ENCODE assay signal across 10 cellular contexts in genomic region chr5:59769041-59769360, GRCh38.
A peak's percentile ranks its signal among the peaks of the same experiment; 100 is the strongest.
DNase-seq lines count a peak whose midpoint lies in the region; ATAC-seq, FAIRE-seq and TF ChIP-seq lines count a peak whose summit lies in the region.
"Had no signal": no experiment of that assay in that cellular context is flagged by ENCODE, and none has a peak within 500 bp of the region (broad histone marks: within the 10 kb centered on the region; RNA-seq: fewer than 3 reads in every experiment).

No MANE protein-coding gene starts in this region.

- H3K23ac ChIP-seq in H1 (ENCODE audit: insufficient read length), result no peak overlapping the region

- peaks cover 22% of the 10 kb centered on the region for H3K4me1 ChIP-seq in ACC112 (ENCODE audit: control insufficient read depth, insufficient read depth, low read length, unreplicated experiment)
- H3K4me1 ChIP-seq in HUES48 (ENCODE audit: control insufficient read depth, insufficient read depth, low read length), result peaks cover 23% of the 10 kb centered on the region
- H3K4me1 ChIP-seq in H1 (replicated peaks in 1 of 4; ENCODE audit: control insufficient read depth in 3 of 4, insufficient read depth in 4 of 4, low read length in 3 of 4), result peaks cover 0 to 4% (median 0%) of the 10 kb centered on the region in 4 experiments; a peak in 2 of 7 replicates

- H3K9me3 Mint-ChIP-seq in nephron, result no peaks in the 10 kb centered on the region

- H3K9me3 ChIP-seq in HUES48 (ENCODE audit: control insufficient read depth, insufficient read depth, low read length), result no peaks in the 10 kb centered on the region
- H3K9me3 ChIP-seq in H1 (ENCODE audit: insufficient read depth in 2 of 2, low read depth in 1 of 2, low read length in 1 of 2), result no peaks in the 10 kb centered on the region

- no peak overlapping the region for H3K4ac ChIP-seq in H1 (replicated peaks; ENCODE audit: insufficient read length, low read depth, low read length)

- CTCF ChIA-PET in H1 (lab: Charles Lee; ENCODE audit: partially characterized antibody), result interaction anchor here (0.9 to 1.6 kb wide), 3 partner anchors 19 to 263 kb away, joined by 3 read pairs; no protein-coding TSS in a partner anchor

- H2AFZ ChIP-seq in ACC112 (ENCODE audit: low read length, unreplicated experiment), result peak overlapping the region; percentile 7
- peak overlapping the region; percentile 100; the same call in 1 of the 2 replicates for H2AFZ ChIP-seq in H1 (ENCODE audit: low read length)

- no peak overlapping the region for H3K14ac ChIP-seq in H1 (ENCODE audit: insufficient read length)

- TF ChIP-seq EP300 in H1 (IDR thresholded peaks at IDR 0.05; ENCODE audit: borderline replicate concordance in 1 of 2, low read depth in 2 of 2, low read length in 2 of 2), result no peak

- H3K9ac ChIP-seq in HUES48 (ENCODE audit: low read depth, low read length) (no peak overlapping the region), H1 (replicated peaks in 1 of 4; ENCODE audit: extremely low read depth in 1 of 4, low read depth in 3 of 4, low read length in 3 of 4) (no peak overlapping the region)

- no peaks in the 10 kb centered on the region for H3K36me3 ChIP-seq in ACC112 (ENCODE audit: insufficient read depth, low read length)
- H3K36me3 ChIP-seq in HUES48 (ENCODE audit: control insufficient read depth, insufficient read depth, low read length), result no peaks in the 10 kb centered on the region
- no peaks in the 10 kb centered on the region for H3K36me3 ChIP-seq in H1 (ENCODE audit: control insufficient read depth in 2 of 4, insufficient read depth in 4 of 4, low read length in 3 of 4)

- H2BK20ac ChIP-seq in H1 (ENCODE audit: low read length), result no peak overlapping the region

- no peak for ATAC-seq in GM18517 (IDR thresholded peaks at IDR 0.05; ENCODE audit: unreplicated experiment)
- no peak for ATAC-seq in HG03469 (IDR thresholded peaks at IDR 0.05; ENCODE audit: unreplicated experiment)

- DNase-seq in H1 (ENCODE audit: low read depth in 1 of 2, low spot score in 2 of 2), result no peak
- DNase-seq in GM13977 (ENCODE audit: low spot score), result no peak
- DNase-seq in A172 (ENCODE audit: low spot score), result no peak
- DNase-seq: GF-D8, NCI-H1048 had no signal

- peaks cover 8% of the 10 kb centered on the region for H3K23me2 ChIP-seq in H1 (ENCODE audit: low read depth, low read length)

- H3K27ac ChIP-seq in ACC112 (ENCODE audit: low read depth, low read length), result peak overlapping the region; percentile 48; the same call in 1 of the 2 replicates
- H3K27ac ChIP-seq in HUES48 (ENCODE audit: low read depth, low read length), result no peak overlapping the region
- no peak overlapping the region for H3K27ac ChIP-seq in H1 (ENCODE audit: low read depth, low read length)

- H4K20me1 ChIP-seq in H1 (replicated peaks in 1 of 2; ENCODE audit: control insufficient read depth in 1 of 2, insufficient read depth in 2 of 2, low read length in 2 of 2), result no peaks in the 10 kb centered on the region

- peak overlapping the region; percentile 92 to 96 (median 94) for H3K4me3 Mint-ChIP-seq in nephron

- WGBS in H1 (ENCODE audit: extremely low coverage in 1 of 2, insufficient coverage in 1 of 2, insufficient read length in 1 of 2, insufficient replicate concordance in 2 of 2, low coverage in 1 of 2, low lambda C conversion rate in 2 of 2, missing lambda C conversion rate in 1 of 2), 2 experiments, result 37% methylated on average over 1 of the region's 1 CpG; no CpG with 5 or more reads in 1 of the 2 experiments

- H3K4me1 Mint-ChIP-seq in nephron, result peaks cover 35% of the 10 kb centered on the region

- TF ChIP-seq CTCF in H1 (IDR thresholded peaks at IDR 0.05; ENCODE audit: control extremely low read depth in 1 of 3, insufficient read depth in 1 of 3, low read depth in 1 of 3, low read length in 3 of 3) (no peak), nephron (IDR thresholded peaks at IDR 0.05; ENCODE audit: unreplicated experiment in 3 of 3) (no peak), GM13977 (IDR thresholded peaks at IDR 0.05; ENCODE audit: extremely low read depth, insufficient read depth, missing control alignments) (no peak)

- peak overlapping the region; percentile 91 to 99; a peak in 3 of 4 replicates for H3K4me2 ChIP-seq in H1 (ENCODE audit: insufficient read depth in 1 of 2, low read depth in 2 of 2, low read length in 2 of 2)

- H2BK15ac ChIP-seq in H1 (ENCODE audit: low read length), result no peak overlapping the region

- no peaks in the 10 kb centered on the region for H3K79me1 ChIP-seq in H1 (ENCODE audit: low read depth, low read length)

- H2BK12ac ChIP-seq in H1 (ENCODE audit: low read depth, low read length), result no peak overlapping the region

- no peak overlapping the region for H2AK5ac ChIP-seq in H1 (ENCODE audit: low read depth, low read length)

- H3K27me3 ChIP-seq in ACC112 (ENCODE audit: insufficient read depth, low read length), result peaks cover 22% of the 10 kb centered on the region
- peaks cover 32% of the 10 kb centered on the region for H3K27me3 ChIP-seq in HUES48 (ENCODE audit: control insufficient read depth, insufficient read depth, low read length)
- H3K27me3 ChIP-seq in H1 (replicated peaks in 1 of 4; ENCODE audit: control insufficient read depth in 3 of 4, extremely low read depth in 1 of 4, insufficient read depth in 3 of 4, low read length in 3 of 4), result peaks cover 4 to 16% (median 13%) of the 10 kb centered on the region in 4 experiments; a peak in 6 of 7 replicates

- TF ChIP-seq POLR2A in H1 (IDR thresholded peaks at IDR 0.05; ENCODE audit: control extremely low read depth in 1 of 2, low read depth in 2 of 2, low read length in 2 of 2), result no peak

- H3K18ac ChIP-seq in H1 (ENCODE audit: extremely low read depth, low read length), result no peak overlapping the region

- no peaks in the 10 kb centered on the region for H3K36me3 Mint-ChIP-seq in nephron (ENCODE audit: low read depth)

- no peak for TF ChIP-seq RAD21 in H1 (IDR thresholded peaks at IDR 0.05 in 1 of 2, conservative IDR thresholded peaks at IDR 0.05 in 1 of 2; ENCODE audit: low read depth in 2 of 2, low read length in 2 of 2)

- POLR2A ChIA-PET in H1 (lab: Charles Lee; ENCODE audit: partially characterized antibody), result no interaction called here

- no peak overlapping the region for H2BK5ac ChIP-seq in H1 (ENCODE audit: low read depth, low read length)

- in situ Hi-C loops in GM13977 (cut with MboI; ENCODE audit: low pct_unique_long_range_greater_than_20kb, low sequenced_read_pairs, unreplicated experiment), result no loop called here

- H3K27ac Mint-ChIP-seq in nephron, result peak overlapping the region; percentile 91 to 96 (median 95)

- no peaks in the 10 kb centered on the region for H3K79me2 ChIP-seq in ACC112 (ENCODE audit: control insufficient read depth, insufficient read depth, low read length, unreplicated experiment)
- no peaks in the 10 kb centered on the region for H3K79me2 ChIP-seq in H1 (ENCODE audit: control insufficient read depth in 1 of 2, insufficient read depth in 2 of 2, low read length in 2 of 2)

- no peak overlapping the region for H4K8ac ChIP-seq in H1 (ENCODE audit: extremely low read depth, insufficient read depth, low read length)

- H3K27me3 Mint-ChIP-seq in nephron (ENCODE audit: low read depth), result no peaks in the 10 kb centered on the region

- no peak overlapping the region for H2BK120ac ChIP-seq in H1 (replicated peaks; ENCODE audit: low read depth, low read length)

- FAIRE-seq in H1 (lab: Jason Lieb, UNC), result no peak

- no peak overlapping the region for H4K5ac ChIP-seq in H1 (ENCODE audit: insufficient read length, low read depth, low read length)

- H3K56ac ChIP-seq in H1 (replicated peaks; ENCODE audit: insufficient read length, low read depth, low read length), result no peak overlapping the region

- H4K91ac ChIP-seq in H1 (replicated peaks; ENCODE audit: insufficient read length, low read length), result no peak overlapping the region

- H3K4me3 ChIP-seq in ACC112 (ENCODE audit: low read depth, low read length) (peak overlapping the region; percentile 72), HUES48 (ENCODE audit: low read depth, low read length) (peak overlapping the region; percentile 75), H1 (ENCODE audit: extremely low read depth in 1 of 4, insufficient read depth in 2 of 4, low read depth in 3 of 4, low read length in 4 of 4) (peak overlapping the region; percentile 30 to 62 (median 50); a peak in 5 of 8 replicates)

TF ChIP-seq in H1, 55 proteins besides CTCF, POLR2A, EP300 and RAD21:
- TF ChIP-seq TAF7 (optimal IDR thresholded peaks at IDR 0.05; ENCODE audit: borderline replicate concordance, low read depth, low read length), result no peak
- TF ChIP-seq HDAC6 (IDR thresholded peaks at IDR 0.05; ENCODE audit: low read depth, low read length), result no peak
- no peak for TF ChIP-seq E2F6 (IDR thresholded peaks at IDR 0.05)
- TF ChIP-seq USF2 (IDR thresholded peaks at IDR 0.05; ENCODE audit: low read length), result no peak
- no peak for TF ChIP-seq CBX8 (IDR thresholded peaks at IDR 0.05; ENCODE audit: borderline replicate concordance, low read depth, low read length)
- TF ChIP-seq NANOG (IDR thresholded peaks at IDR 0.05; ENCODE audit: insufficient read depth, low read depth, low read length, poor library complexity, severe bottlenecking), result no peak
- no peak for TF ChIP-seq GTF2F1 (IDR thresholded peaks at IDR 0.05; ENCODE audit: borderline replicate concordance, low read depth, low read length)
- TF ChIP-seq PHF8 (conservative IDR thresholded peaks at IDR 0.05; ENCODE audit: low read depth, low read length), result no peak
- no peak for TF ChIP-seq FOSL1 (IDR thresholded peaks at IDR 0.05; ENCODE audit: insufficient read depth, low read depth, low read length)
- no peak for TF ChIP-seq TEAD4 (IDR thresholded peaks at IDR 0.05; ENCODE audit: low read depth, low read length)
